9 cellular contexts compared by ENCODE assay signal in the genomic region with DNA sequence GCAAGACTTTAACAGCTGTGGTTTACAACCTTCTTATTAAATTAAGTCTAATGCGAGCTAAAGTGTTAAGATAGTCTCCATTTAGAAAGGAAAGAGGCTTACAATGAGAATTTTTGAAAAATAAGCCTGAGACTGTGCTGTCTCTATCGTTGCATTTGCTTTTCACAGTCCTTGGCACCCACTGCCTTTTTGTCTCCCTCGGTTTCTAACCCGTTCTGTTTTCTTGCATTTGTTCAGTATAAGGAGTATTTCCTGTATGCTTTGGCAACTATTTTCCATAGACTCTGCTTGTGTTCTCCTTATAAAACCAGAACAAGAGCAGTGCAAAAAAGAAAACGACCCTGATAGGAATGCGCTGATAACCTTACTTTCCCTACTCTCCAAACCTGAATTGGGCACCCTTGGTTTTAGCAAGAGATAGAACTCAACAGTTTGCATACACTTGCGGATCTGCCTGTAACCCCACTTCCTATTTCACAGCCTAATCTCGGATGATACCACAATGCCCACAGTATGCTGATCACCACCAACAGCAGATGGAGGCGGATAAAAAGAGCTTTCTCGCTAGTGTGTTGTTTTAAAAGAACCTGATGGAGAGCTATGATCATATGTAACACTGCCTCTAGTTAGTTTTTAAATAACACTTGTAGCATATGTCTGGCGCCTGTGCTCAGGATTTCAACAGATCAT. TPM values are rescaled to one million over a fixed set of nuclear protein-coding genes. Genes with fewer than 3 reads are reported as not detected.
DNase-seq lines count a peak whose midpoint lies in the region; ATAC-seq, FAIRE-seq and TF ChIP-seq lines count a peak whose summit lies in the region.
"Had no signal": no experiment of that assay in that cellular context is flagged by ENCODE, and none has a peak within 500 bp of the region (broad histone marks: within the 10 kb centered on the region; RNA-seq: fewer than 3 reads in every experiment).

No MANE protein-coding gene starts in this region.

- DNase-seq in NCI-H146 (lab: John Stamatoyannopoulos, UW) (peak; percentile 5), NCI-H146 treated with DMSO at 0.1 percent for 48 hours (lab: John Stamatoyannopoulos, UW; ENCODE audit: unreplicated experiment) (no peak), HCT116 (ENCODE audit: low read depth, low spot score) (no peak), natural killer cell (peak; percentile 19), urothelium cell line (ENCODE audit: low spot score) (no peak)

- no peaks in the 10 kb centered on the region for H3K9me2 ChIP-seq in HCT116 (ENCODE audit: insufficient read depth)

- peaks cover 28% of the 10 kb centered on the region for H3K4me1 Mint-ChIP-seq in dendritic cell treated with granulocyte-macrophage colony-stimulating factor and Interleukin-4, amounts not matched to agents 40 ng/mL and 50 ng/mL, for 4 days (ENCODE audit: low read depth)
- peaks cover 50% of the 10 kb centered on the region in 2 donors for H3K4me1 Mint-ChIP-seq in natural killer cell

- peak overlapping the region; percentile 98 for H3K4me3 Mint-ChIP-seq in dendritic cell treated with granulocyte-macrophage colony-stimulating factor and Interleukin-4, amounts not matched to agents 40 ng/mL and 50 ng/mL, for 4 days
- H3K4me3 Mint-ChIP-seq in natural killer cell: peak overlapping the region; percentile 97

- H3K27ac ChIP-seq in HCT116 (ENCODE audit: low read depth, low read length): peak overlapping the region; percentile 98

- no peak overlapping the region for H2AFZ ChIP-seq in HCT116 (ENCODE audit: low read depth, low read length, poor library complexity, severe bottlenecking)

- peaks cover 60 to 80% of the 10 kb centered on the region in 2 experiments for H3K4me1 ChIP-seq in HCT116 (ENCODE audit: control insufficient read depth in 1 of 2, insufficient read depth in 2 of 2, low read length in 2 of 2)

- no peak for TF ChIP-seq POLR2A in HCT116 (IDR thresholded peaks at IDR 0.05; ENCODE audit: borderline replicate concordance, extremely low read depth, insufficient read depth, insufficient read length)
- TF ChIP-seq POLR2A in Raji (IDR thresholded peaks at IDR 0.05; ENCODE audit: insufficient read depth, low read depth, low read length): 0 out of 2 replicates have a peak, but pooled peaks have one; percentile 3

- TF ChIP-seq CTCF in HCT116 (IDR thresholded peaks at IDR 0.05 in 2 of 3, conservative IDR thresholded peaks at IDR 0.05 in 1 of 3; ENCODE audit: borderline replicate concordance in 1 of 3, insufficient read depth in 1 of 3, low read depth in 2 of 3, low read length in 2 of 3) (no peak), natural killer cell (IDR thresholded peaks at IDR 0.05) (no peak)

- peak overlapping the region; percentile 87 for H3K4me2 ChIP-seq in HCT116 (ENCODE audit: low read length)

- no peaks in the 10 kb centered on the region for H3K36me3 ChIP-seq in HCT116 (ENCODE audit: control insufficient read depth in 1 of 2, insufficient read depth in 2 of 2, low read length in 2 of 2)

- no peaks in the 10 kb centered on the region for H3K9me3 Mint-ChIP-seq in dendritic cell treated with granulocyte-macrophage colony-stimulating factor and Interleukin-4, amounts not matched to agents 40 ng/mL and 50 ng/mL, for 4 days
- no peaks in the 10 kb centered on the region for H3K9me3 Mint-ChIP-seq in natural killer cell

- CTCF ChIA-PET in HCT116 (lab: Charles Lee): interaction anchor here (1.2 to 1.7 kb wide), 3 partner anchors 40 to 68 kb away, joined by 3 to 4 read pairs (median 4); no protein-coding TSS in a partner anchor

- ATAC-seq in HCT116: no peak
- ATAC-seq in natural killer cell: peak; percentile 35 to 68 (median 66)
- ATAC-seq in GM21528 (IDR thresholded peaks at IDR 0.05; ENCODE audit: low FRiP score, unreplicated experiment): no peak

- TF ChIP-seq RAD21 in HCT116 (IDR thresholded peaks at IDR 0.05; ENCODE audit: low read depth): no peak

- FAIRE-seq in urothelium cell line (lab: Jason Lieb, UNC): no peak
- FAIRE-seq: A204.1 had no signal

- H3K9ac ChIP-seq in HCT116 (ENCODE audit: low read length): peak overlapping the region; percentile 85

- intact Hi-C loops in HCT116 (cut with micrococcal nuclease) (loop anchor here (5.0 kb wide), 2 partner anchors 48 to 68 kb away; no protein-coding TSS in a partner anchor), natural killer cell (cut with micrococcal nuclease) (loop anchor here (5.0 kb wide), 1 partner anchor 68 kb away; no protein-coding TSS in a partner anchor)
- intact Hi-C loops in dendritic cell treated with granulocyte-macrophage colony-stimulating factor and Interleukin-4, amounts not matched to agents 40 ng/mL and 50 ng/mL, for 4 days (cut with micrococcal nuclease): loop anchor here (5.0 to 10.0 kb wide), 3 partner anchors 32 to 75 kb away; no protein-coding TSS in a partner anchor

- H3K79me2 ChIP-seq in HCT116 (ENCODE audit: insufficient read depth, low read length): peaks cover 73% of the 10 kb centered on the region

- no peaks in the 10 kb centered on the region for H3K27me3 Mint-ChIP-seq in dendritic cell treated with granulocyte-macrophage colony-stimulating factor and Interleukin-4, amounts not matched to agents 40 ng/mL and 50 ng/mL, for 4 days
- peaks cover 0 to 3% of the 10 kb centered on the region in 2 donors for H3K27me3 Mint-ChIP-seq in natural killer cell (ENCODE audit: low read depth in 2 of 2)

- H3K4me3 ChIP-seq in HCT116 (replicated peaks in 1 of 2; ENCODE audit: low read depth in 1 of 2, low read length in 2 of 2): peak overlapping the region; percentile 73 to 81

- peak overlapping the region; percentile 96 for H3K27ac Mint-ChIP-seq in dendritic cell treated with granulocyte-macrophage colony-stimulating factor and Interleukin-4, amounts not matched to agents 40 ng/mL and 50 ng/mL, for 4 days
- H3K27ac Mint-ChIP-seq in natural killer cell: peak overlapping the region; percentile 83 to 89

- no peaks in the 10 kb centered on the region for H3K9me3 ChIP-seq in HCT116 (ENCODE audit: control insufficient read depth in 1 of 2, insufficient read depth in 1 of 2, low read depth in 1 of 2, low read length in 2 of 2)

- H3K36me3 Mint-ChIP-seq in dendritic cell treated with granulocyte-macrophage colony-stimulating factor and Interleukin-4, amounts not matched to agents 40 ng/mL and 50 ng/mL, for 4 days (ENCODE audit: low read depth): peaks cover 16% of the 10 kb centered on the region
- H3K36me3 Mint-ChIP-seq in natural killer cell: no peaks in the 10 kb centered on the region

- RAD21 ChIA-PET in HCT116 (lab: Charles Lee; ENCODE audit: low non-redundant PET in 1 of 2, low total read pairs in 2 of 2, uncharacterized antibody in 2 of 2, unreplicated experiment in 2 of 2): interaction anchor here (0.6 to 1.2 kb wide), 2 partner anchors 15 to 68 kb away, joined by 3 to 6 read pairs; no protein-coding TSS in a partner anchor

- peaks cover 5% of the 10 kb centered on the region; the same call in 1 of the 2 replicates for H4K20me1 ChIP-seq in HCT116 (ENCODE audit: insufficient read depth)

- POLR2A ChIA-PET in HCT116 (lab: Charles Lee): interaction anchor here (0.7 to 2.5 kb wide), 4 partner anchors 10 to 68 kb away, joined by 3 to 10 read pairs (median 4); no protein-coding TSS in a partner anchor

- no peaks in the 10 kb centered on the region for H3K27me3 ChIP-seq in HCT116 (ENCODE audit: insufficient read depth, low read length)

- BruUV-seq in HCT116 (replicated peaks; lab: Mats Ljungman, UMichigan): no TSS peak

TF ChIP-seq in HCT116, 20 proteins besides CTCF, POLR2A, EP300 and RAD21:
- TF ChIP-seq SP1 (IDR thresholded peaks at IDR 0.05; ENCODE audit: low read depth) (no peak), TCF7L2 (IDR thresholded peaks at IDR 0.05; ENCODE audit: borderline replicate concordance, extremely low read depth, insufficient read depth, insufficient read length) (no peak), EGR1 (IDR thresholded peaks at IDR 0.05; ENCODE audit: low read depth) (no peak), SRF (IDR thresholded peaks at IDR 0.05; ENCODE audit: low read depth) (no peak), POLR2AphosphoS5 (IDR thresholded peaks at IDR 0.05; ENCODE audit: low read depth, low read length) (no peak), JUND (IDR thresholded peaks at IDR 0.05) (no peak)
- TF ChIP-seq, protein P1, sequence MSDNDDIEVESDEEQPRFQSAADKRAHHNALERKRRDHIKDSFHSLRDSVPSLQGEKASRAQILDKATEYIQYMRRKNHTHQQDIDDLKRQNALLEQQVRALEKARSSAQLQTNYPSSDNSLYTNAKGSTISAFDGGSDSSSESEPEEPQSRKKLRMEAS (IDR thresholded peaks at IDR 0.05): no peak
- TF ChIP-seq, protein P2, sequence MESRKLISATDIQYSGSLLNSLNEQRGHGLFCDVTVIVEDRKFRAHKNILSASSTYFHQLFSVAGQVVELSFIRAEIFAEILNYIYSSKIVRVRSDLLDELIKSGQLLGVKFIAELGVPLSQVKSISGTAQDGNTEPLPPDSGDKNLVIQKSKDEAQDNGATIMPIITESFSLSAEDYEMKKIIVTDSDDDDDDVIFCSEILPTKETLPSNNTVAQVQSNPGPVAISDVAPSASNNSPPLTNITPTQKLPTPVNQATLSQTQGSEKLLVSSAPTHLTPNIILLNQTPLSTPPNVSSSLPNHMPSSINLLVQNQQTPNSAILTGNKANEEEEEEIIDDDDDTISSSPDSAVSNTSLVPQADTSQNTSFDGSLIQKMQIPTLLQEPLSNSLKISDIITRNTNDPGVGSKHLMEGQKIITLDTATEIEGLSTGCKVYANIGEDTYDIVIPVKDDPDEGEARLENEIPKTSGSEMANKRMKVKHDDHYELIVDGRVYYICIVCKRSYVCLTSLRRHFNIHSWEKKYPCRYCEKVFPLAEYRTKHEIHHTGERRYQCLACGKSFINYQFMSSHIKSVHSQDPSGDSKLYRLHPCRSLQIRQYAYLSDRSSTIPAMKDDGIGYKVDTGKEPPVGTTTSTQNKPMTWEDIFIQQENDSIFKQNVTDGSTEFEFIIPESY (IDR thresholded peaks at IDR 0.05; ENCODE audit: extremely low read depth, insufficient replicate concordance, low read length): no peak

RNA-seq across cellular contexts. Expression of a gene that starts 1.5 kb away (rescaled TPM):
- total RNA-seq in HCT116 (2021; ENCODE audit: unreplicated experiment) (80.3 TPM), natural killer cell (10 to 100 TPM; 35.1 to 40.2 (median 40.2) TPM)
- 17.4 and 25.6 TPM in 2 replicates for polyA plus RNA-seq in HCT116 (2012)

Comparison
In these comparisons a context has a peak if more than half of its experiments do, and no peak if none do; other contexts are left out.
1. DNase-seq: peak in NCI-H146 (single experiment) and natural killer cell (single experiment); none in NCI-H146 treated with DMSO at 0.1 percent for 48 hours (single experiment), HCT116 (single experiment) and urothelium cell line (single experiment).
2. ATAC-seq: peak in natural killer cell (3 of 3); none in HCT116 (single experiment) and GM21528 (single experiment).